In genomic region chr1:2867861-2868260, GRCh38 we compare ENCODE assay signal across 15 cellular contexts.
DNase-seq lines count a peak whose midpoint lies in the region; ATAC-seq and TF ChIP-seq lines count a peak whose summit lies in the region.
"Had no signal": no experiment of that assay in that cellular context is flagged by ENCODE, and none has a peak within 500 bp of the region (broad histone marks: within the 10 kb centered on the region; RNA-seq: fewer than 3 reads in every experiment).

No MANE protein-coding gene starts in this region.

- no peaks in the 10 kb centered on the region for H3F3A ChIP-seq in DOHH2 (ENCODE audit: control insufficient read depth, insufficient read depth)
- no peaks in the 10 kb centered on the region for H3F3A ChIP-seq in OCI-LY1 (ENCODE audit: insufficient read depth, low read length)

- DNase-seq in HuH-7 (ENCODE audit: low spot score) (peak; percentile 55), WERI-Rb-1 (no peak), MV-4-11 (lab: John Stamatoyannopoulos, UW) (no peak), GM19240 (ENCODE audit: insufficient read length, low spot score) (no peak)
- DNase-seq: CD8-positive, alpha-beta T cell; COR-L47; DND-41; GF-D8; H7; KBM-7 had no signal

- TF ChIP-seq CTCF in DOHH2 (IDR thresholded peaks at IDR 0.05; ENCODE audit: low read depth, low read length, poor library complexity, severe bottlenecking) (peak; percentile 23), OCI-LY1 (IDR thresholded peaks at IDR 0.05; ENCODE audit: low read length) (peak; percentile 26; the same call in 1 of the 2 replicates), WERI-Rb-1 (IDR thresholded peaks at IDR 0.05; ENCODE audit: low read depth, low read length) (peak; percentile 48; the same call in 1 of the 2 replicates)

- no peak for ATAC-seq in GM21529 (IDR thresholded peaks at IDR 0.05; ENCODE audit: unreplicated experiment)
- ATAC-seq: CD8-positive, alpha-beta T cell; GM23338 had no signal

- no peaks in the 10 kb centered on the region for H3K36me3 ChIP-seq in DOHH2 (ENCODE audit: control insufficient read depth, low read length)
- H3K36me3 ChIP-seq in OCI-LY1 (ENCODE audit: insufficient read depth, low read length), result no peaks in the 10 kb centered on the region
- H3K36me3 ChIP-seq in WERI-Rb-1, result no peaks in the 10 kb centered on the region

- H4K20me1 ChIP-seq in DOHH2 (ENCODE audit: control insufficient read depth, insufficient read depth, low read depth, low read length) (no peaks in the 10 kb centered on the region), OCI-LY1 (ENCODE audit: insufficient read depth, low read length) (no peaks in the 10 kb centered on the region)

- H3K9me2 ChIP-seq in DOHH2 (replicated peaks; ENCODE audit: control insufficient read depth, low read length) (no peaks in the 10 kb centered on the region), OCI-LY1 (ENCODE audit: low read depth, low read length) (no peaks in the 10 kb centered on the region)

- H3K4me2 ChIP-seq in DOHH2 (ENCODE audit: low read length), result no peak overlapping the region
- H3K4me2 ChIP-seq in OCI-LY1 (ENCODE audit: low read length), result no peak overlapping the region
- H3K4me2 ChIP-seq: A549, GM23338 had no signal

- H3K4me1 ChIP-seq in DOHH2 (ENCODE audit: control insufficient read depth, low read length), result no peaks in the 10 kb centered on the region
- no peaks in the 10 kb centered on the region for H3K4me1 ChIP-seq in OCI-LY1 (ENCODE audit: insufficient read depth, low read length, severe bottlenecking)
- H3K4me1 ChIP-seq: A549 had no signal

- H3K27ac ChIP-seq in DOHH2 (ENCODE audit: low read depth, low read length) (no peak overlapping the region), OCI-LY1 (ENCODE audit: low read depth, low read length, poor library complexity, severe bottlenecking) (no peak overlapping the region), WERI-Rb-1 (no peak overlapping the region)
- H3K27ac ChIP-seq: A549 had no signal

- H3K4me3 ChIP-seq in DOHH2 (ENCODE audit: low read length) (no peak overlapping the region), OCI-LY1 (ENCODE audit: low read depth, low read length, poor library complexity, severe bottlenecking) (no peak overlapping the region), WERI-Rb-1 (ENCODE audit: low read depth, low read length) (no peak overlapping the region)
- H3K4me3 ChIP-seq: A549, GM23338 had no signal

- H3K79me2 ChIP-seq in DOHH2 (ENCODE audit: control insufficient read depth, low read length) (no peaks in the 10 kb centered on the region), OCI-LY1 (ENCODE audit: insufficient read depth, low read length) (no peaks in the 10 kb centered on the region)

- H3K9ac ChIP-seq in OCI-LY1 (ENCODE audit: low read length), result no peak overlapping the region

- H3K27me3 ChIP-seq in DOHH2 (ENCODE audit: control insufficient read depth, low read length), result no peaks in the 10 kb centered on the region
- no peaks in the 10 kb centered on the region for H3K27me3 ChIP-seq in OCI-LY1 (ENCODE audit: insufficient read depth, low read length)
- no peaks in the 10 kb centered on the region for H3K27me3 ChIP-seq in WERI-Rb-1 (ENCODE audit: insufficient read depth, low read depth, severe bottlenecking)

- peaks cover 14% of the 10 kb centered on the region; the same call in 1 of the 2 replicates for H3K9me3 ChIP-seq in DOHH2 (ENCODE audit: control insufficient read depth, insufficient read depth, low read length)
- H3K9me3 ChIP-seq in OCI-LY1 (ENCODE audit: low read length), result 0 out of 2 replicates have a peak, but pooled peaks cover 3% of the 10 kb centered on the region
- H3K9me3 ChIP-seq in WERI-Rb-1 (ENCODE audit: severe bottlenecking), result peaks cover 13% of the 10 kb centered on the region

- no peak overlapping the region for H2AFZ ChIP-seq in OCI-LY1 (ENCODE audit: low read length)
- H2AFZ ChIP-seq: GM23338 had no signal
